Comparison of ENCODE assay signal across 25 cellular contexts in the genomic region with DNA sequence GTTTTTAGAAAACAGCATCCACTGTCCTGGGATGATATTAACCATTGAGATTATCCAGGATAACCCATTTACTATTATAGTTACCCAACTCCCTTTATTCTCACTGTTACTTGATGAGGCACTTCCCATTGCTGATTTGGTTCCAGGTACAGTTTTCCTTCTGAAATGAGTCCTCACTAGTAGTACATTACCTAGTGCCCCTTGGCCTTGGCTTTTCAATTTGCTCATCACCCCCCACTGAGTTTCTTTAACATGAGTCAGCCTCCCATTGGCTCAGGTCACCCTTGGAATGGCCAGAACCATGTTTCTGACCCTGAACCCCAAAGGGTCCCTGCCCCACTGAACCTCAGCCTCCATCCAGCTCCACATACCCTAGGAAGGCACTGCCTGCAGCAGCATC.
"Had no signal": no experiment of that assay in that cellular context is flagged by ENCODE, and none has a peak within 500 bp of the region (broad histone marks: within the 10 kb centered on the region; RNA-seq: fewer than 3 reads in every experiment).

No MANE protein-coding gene starts in this region.

- H3K27me3 ChIP-seq: ascending aorta, body of pancreas had no signal

- H3K27ac ChIP-seq: ascending aorta, body of pancreas, RWPE1 had no signal

- H3K4me3 Mint-ChIP-seq: activated naive CD8-positive, alpha-beta T cell treated with anti-CD3 and anti-CD28 coated beads, Interleukin-2, amount 50 U/mL, for 24 hours; activated T-cell treated with anti-CD3 and anti-CD28 coated beads, Interleukin-2, amount 50 U/mL, for 4 hours; central memory CD8-positive, alpha-beta T cell; T-helper 1 cell treated with Interleukin-12 subunit alpha and Interleukin-12 subunit beta and Interleukin-4 antibody, amounts not matched to agents 30 μg/mL and 1 μg/mL, for 36 hours; WTC11 had no signal

- H3K27me3 Mint-ChIP-seq: activated naive CD8-positive, alpha-beta T cell treated with anti-CD3 and anti-CD28 coated beads, Interleukin-2, amount 50 U/mL, for 24 hours; central memory CD8-positive, alpha-beta T cell had no signal

- H3K36me3 Mint-ChIP-seq: activated naive CD4-positive, alpha-beta T cell treated with anti-CD3 and anti-CD28 coated beads, Interleukin-2, amount 50 U/mL, for 72 hours; WTC11 had no signal

- H3K4me1 ChIP-seq: ascending aorta, body of pancreas had no signal

- H3K4me1 Mint-ChIP-seq: activated naive CD8-positive, alpha-beta T cell treated with anti-CD3 and anti-CD28 coated beads, Interleukin-2, amount 50 U/mL, for 24 hours; central memory CD8-positive, alpha-beta T cell had no signal

- H3K9me3 Mint-ChIP-seq: activated naive CD4-positive, alpha-beta T cell treated with anti-CD3 and anti-CD28 coated beads, Interleukin-2, amount 50 U/mL, for 72 hours; activated naive CD8-positive, alpha-beta T cell treated with anti-CD3 and anti-CD28 coated beads, Interleukin-2, amount 50 U/mL, for 24 hours; activated T-cell treated with anti-CD3 and anti-CD28 coated beads, Interleukin-2, amount 50 U/mL, for 4 hours; central memory CD8-positive, alpha-beta T cell; T-helper 1 cell treated with Interleukin-12 subunit alpha and Interleukin-12 subunit beta and Interleukin-4 antibody, amounts not matched to agents 30 μg/mL and 1 μg/mL, for 36 hours had no signal

- H3K9me3 ChIP-seq: ascending aorta, body of pancreas had no signal

- DNase-seq: activated CD4-positive, alpha-beta T cell treated with anti-CD3 and anti-CD28 coated beads for 48 hours; activated CD4-positive, alpha-beta T cell treated with anti-CD3 and anti-CD28 coated beads, Interleukin-2, amount 50 U/mL, for 4 hours; activated CD4-positive, CD25-positive, alpha-beta regulatory T cell treated with anti-CD3 and anti-CD28 coated beads, Interleukin-2, amount 50 U/mL, for 72 hours; activated CD8-positive, alpha-beta memory T cell treated with anti-CD3 and anti-CD28 coated beads for 24 hours; activated effector memory CD4-positive, alpha-beta T cell treated with anti-CD3 and anti-CD28 coated beads, Interleukin-2, amount 50 U/mL, for 16 hours; activated naive CD4-positive, alpha-beta T cell treated with Interleukin-2 at 50 U/mL for 16 hours; activated naive CD8-positive, alpha-beta T cell treated with anti-CD3 and anti-CD28 coated beads, Interleukin-2, amount 50 U/mL, for 24 hours; activated T-cell treated with anti-CD3 and anti-CD28 coated beads, Interleukin-2, amount 50 U/mL, for 4 hours; amniotic stem cell; body of pancreas; Kasumi-1; NCI-H1092; NCI-H1417; NCI-H1930; NCI-H2171; NCI-H2227 treated with DMSO at 0.1 percent for 48 hours; NCI-H526; NCI-H774; SHP77 had no signal

- H3K27ac Mint-ChIP-seq: activated naive CD4-positive, alpha-beta T cell treated with anti-CD3 and anti-CD28 coated beads, Interleukin-2, amount 50 U/mL, for 72 hours; activated naive CD8-positive, alpha-beta T cell treated with anti-CD3 and anti-CD28 coated beads, Interleukin-2, amount 50 U/mL, for 24 hours; T-helper 1 cell treated with Interleukin-12 subunit alpha and Interleukin-12 subunit beta and Interleukin-4 antibody, amounts not matched to agents 30 μg/mL and 1 μg/mL, for 36 hours; WTC11 had no signal
